1 cellular context compared by ENCODE assay signal in the genomic region with DNA sequence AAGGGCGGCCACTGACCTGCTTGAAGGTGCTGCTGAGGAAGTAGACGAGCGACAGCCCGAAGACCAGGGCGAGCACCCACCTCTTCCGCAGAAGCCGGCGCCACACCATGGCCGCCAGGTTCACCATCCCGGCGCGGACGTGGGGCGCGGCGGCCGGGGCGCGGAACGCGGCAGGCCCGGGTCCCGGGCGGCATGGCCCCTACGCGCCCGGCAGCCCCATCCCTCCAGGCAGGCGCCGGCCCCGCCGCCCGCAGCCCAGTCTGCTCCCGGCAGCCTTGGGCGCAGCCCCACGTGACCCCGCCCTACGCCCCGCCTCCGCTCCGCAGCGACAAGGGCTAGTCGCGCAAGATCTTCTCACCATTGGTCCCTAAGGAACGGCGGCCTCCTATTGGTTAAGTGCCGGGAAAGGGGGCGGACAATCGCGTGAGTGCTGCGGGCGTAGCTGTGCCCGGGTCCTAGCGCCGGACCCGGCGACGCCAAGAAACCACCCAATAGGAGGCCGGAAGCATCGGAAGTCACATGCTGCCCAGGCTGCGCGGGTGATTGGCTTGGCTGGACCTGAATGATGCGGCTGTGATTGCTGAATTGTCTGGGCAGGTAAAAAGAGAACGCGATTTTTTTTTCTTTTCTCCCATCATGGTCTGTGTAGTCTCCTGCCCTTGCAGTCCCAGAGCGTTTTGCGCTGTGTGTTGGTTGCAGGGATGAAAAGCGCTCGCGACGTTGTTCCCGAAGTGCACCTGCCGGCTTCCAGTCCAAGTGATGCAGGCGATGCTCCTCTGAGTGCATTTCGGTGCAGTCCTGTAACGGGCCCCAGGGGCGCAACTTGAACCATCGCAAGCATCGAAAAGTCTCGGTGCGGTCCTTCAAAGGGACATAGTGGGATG.
TF ChIP-seq lines count a peak whose summit lies in the region.

A gene with protein sequence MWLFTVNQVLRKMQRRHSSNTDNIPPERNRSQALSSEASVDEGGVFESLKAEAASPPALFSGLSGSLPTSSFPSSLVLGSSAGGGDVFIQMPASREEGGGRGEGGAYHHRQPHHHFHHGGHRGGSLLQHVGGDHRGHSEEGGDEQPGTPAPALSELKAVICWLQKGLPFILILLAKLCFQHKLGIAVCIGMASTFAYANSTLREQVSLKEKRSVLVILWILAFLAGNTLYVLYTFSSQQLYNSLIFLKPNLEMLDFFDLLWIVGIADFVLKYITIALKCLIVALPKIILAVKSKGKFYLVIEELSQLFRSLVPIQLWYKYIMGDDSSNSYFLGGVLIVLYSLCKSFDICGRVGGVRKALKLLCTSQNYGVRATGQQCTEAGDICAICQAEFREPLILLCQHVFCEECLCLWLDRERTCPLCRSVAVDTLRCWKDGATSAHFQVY (plus strand): TSS at position 542 of the 884 bp plus-strand sequence. CDS start 2,183 bp downstream, outside the sequence.
A gene with protein sequence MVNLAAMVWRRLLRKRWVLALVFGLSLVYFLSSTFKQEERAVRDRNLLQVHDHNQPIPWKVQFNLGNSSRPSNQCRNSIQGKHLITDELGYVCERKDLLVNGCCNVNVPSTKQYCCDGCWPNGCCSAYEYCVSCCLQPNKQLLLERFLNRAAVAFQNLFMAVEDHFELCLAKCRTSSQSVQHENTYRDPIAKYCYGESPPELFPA (minus strand): TSS at position 296 of the 884 bp plus-strand sequence. CDS start 169 bp downstream, at position 127.

TF ChIP-seq in HEK293, 187 proteins besides CTCF, POLR2A, EP300 and RAD21 (continued from another document and continues in another):
- TF ChIP-seq, protein P1, sequence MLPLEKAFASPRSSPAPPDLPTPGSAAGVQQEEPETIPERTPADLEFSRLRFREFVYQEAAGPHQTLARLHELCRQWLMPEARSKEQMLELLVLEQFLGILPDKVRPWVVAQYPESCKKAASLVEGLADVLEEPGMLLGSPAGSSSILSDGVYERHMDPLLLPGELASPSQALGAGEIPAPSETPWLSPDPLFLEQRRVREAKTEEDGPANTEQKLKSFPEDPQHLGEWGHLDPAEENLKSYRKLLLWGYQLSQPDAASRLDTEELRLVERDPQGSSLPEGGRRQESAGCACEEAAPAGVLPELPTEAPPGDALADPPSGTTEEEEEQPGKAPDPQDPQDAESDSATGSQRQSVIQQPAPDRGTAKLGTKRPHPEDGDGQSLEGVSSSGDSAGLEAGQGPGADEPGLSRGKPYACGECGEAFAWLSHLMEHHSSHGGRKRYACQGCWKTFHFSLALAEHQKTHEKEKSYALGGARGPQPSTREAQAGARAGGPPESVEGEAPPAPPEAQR (tag by site-specific recombination; IDR thresholded peaks at IDR 0.05): no peak
- TF ChIP-seq ZNF629 (tag by site-specific recombination; IDR thresholded peaks at IDR 0.05) (peak; percentile 80), ZBTB8A (tag by site-specific recombination; IDR thresholded peaks at IDR 0.05) (peak; percentile 97), YY1 (tag by site-specific recombination; IDR thresholded peaks at IDR 0.05) (peak; percentile 55; the same call in 1 of the 2 replicates), ZNF114 (tag by site-specific recombination; IDR thresholded peaks at IDR 0.05) (no peak), ZNF658 (tag by site-specific recombination; IDR thresholded peaks at IDR 0.05) (no peak), ZNF239 (tag by site-specific recombination; IDR thresholded peaks at IDR 0.05) (no peak), ZNF701 (tag by site-specific recombination; IDR thresholded peaks at IDR 0.05) (no peak), ZNF544 (tag by site-specific recombination; IDR thresholded peaks at IDR 0.05) (no peak), ZNF776 (tag by site-specific recombination; IDR thresholded peaks at IDR 0.05; ENCODE audit: borderline replicate concordance) (no peak), ZNF19 (tag by site-specific recombination; IDR thresholded peaks at IDR 0.05; ENCODE audit: low read depth) (no peak), ZNF112 (tag by site-specific recombination; IDR thresholded peaks at IDR 0.05) (no peak), GLI2 (tag by site-specific recombination; IDR thresholded peaks at IDR 0.05; ENCODE audit: borderline replicate concordance, low read depth) (no peak), ZNF274 (IDR thresholded peaks at IDR 0.05; ENCODE audit: low read length) (no peak), ZNF274 (tag by site-specific recombination; IDR thresholded peaks at IDR 0.05; ENCODE audit: borderline replicate concordance) (no peak), ZNF626 (tag by site-specific recombination; IDR thresholded peaks at IDR 0.05) (no peak), ZNF24 (tag by site-specific recombination; IDR thresholded peaks at IDR 0.05) (peak; percentile 85), KLF8 (tag by site-specific recombination; IDR thresholded peaks at IDR 0.05) (peak; percentile 96), GLIS1 (tag by site-specific recombination; IDR thresholded peaks at IDR 0.05) (peak; percentile 46; the same call in 1 of the 2 replicates), ZNF610 (tag by site-specific recombination; IDR thresholded peaks at IDR 0.05; ENCODE audit: borderline replicate concordance) (no peak), ZSCAN23 (tag by site-specific recombination; IDR thresholded peaks at IDR 0.05) (no peak), ZNF707 (tag by site-specific recombination; IDR thresholded peaks at IDR 0.05) (no peak), ZNF529 (tag by site-specific recombination; IDR thresholded peaks at IDR 0.05; ENCODE audit: insufficient replicate concordance) (no peak), ZNF311 (tag by site-specific recombination; IDR thresholded peaks at IDR 0.05; ENCODE audit: borderline replicate concordance) (no peak), ZNF521 (tag by site-specific recombination; IDR thresholded peaks at IDR 0.05) (no peak), SP7 (tag by site-specific recombination; IDR thresholded peaks at IDR 0.05) (peak; percentile 82), ZNF548 (tag by site-specific recombination; IDR thresholded peaks at IDR 0.05) (no peak), ZNF76 (tag by site-specific recombination; IDR thresholded peaks at IDR 0.05; ENCODE audit: borderline replicate concordance, low read depth) (peak; percentile 81), BCL11A (tag by site-specific recombination; IDR thresholded peaks at IDR 0.05; ENCODE audit: low read depth) (no peak), ZFP3 (tag by site-specific recombination; IDR thresholded peaks at IDR 0.05; ENCODE audit: low read depth) (no peak), ZBTB1 (tag by site-specific recombination; IDR thresholded peaks at IDR 0.05) (no peak), MYNN (tag by site-specific recombination; IDR thresholded peaks at IDR 0.05; ENCODE audit: borderline replicate concordance) (no peak)
- TF ChIP-seq, protein P2, sequence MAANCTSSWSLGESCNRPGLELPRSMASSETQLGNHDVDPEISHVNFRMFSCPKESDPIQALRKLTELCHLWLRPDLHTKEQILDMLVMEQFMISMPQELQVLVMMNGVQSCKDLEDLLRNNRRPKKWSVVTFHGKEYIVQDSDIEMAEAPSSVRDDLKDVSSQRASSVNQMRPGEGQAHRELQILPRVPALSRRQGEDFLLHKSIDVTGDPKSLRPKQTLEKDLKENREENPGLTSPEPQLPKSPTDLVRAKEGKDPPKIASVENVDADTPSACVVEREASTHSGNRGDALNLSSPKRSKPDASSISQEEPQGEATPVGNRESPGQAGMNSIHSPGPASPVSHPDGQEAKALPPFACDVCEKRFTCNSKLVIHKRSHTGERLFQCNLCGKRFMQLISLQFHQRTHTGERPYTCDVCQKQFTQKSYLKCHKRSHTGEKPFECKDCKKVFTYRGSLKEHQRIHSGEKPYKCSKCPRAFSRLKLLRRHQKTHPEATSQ (tag by site-specific recombination; IDR thresholded peaks at IDR 0.05): no peak
- TF ChIP-seq, protein P3, sequence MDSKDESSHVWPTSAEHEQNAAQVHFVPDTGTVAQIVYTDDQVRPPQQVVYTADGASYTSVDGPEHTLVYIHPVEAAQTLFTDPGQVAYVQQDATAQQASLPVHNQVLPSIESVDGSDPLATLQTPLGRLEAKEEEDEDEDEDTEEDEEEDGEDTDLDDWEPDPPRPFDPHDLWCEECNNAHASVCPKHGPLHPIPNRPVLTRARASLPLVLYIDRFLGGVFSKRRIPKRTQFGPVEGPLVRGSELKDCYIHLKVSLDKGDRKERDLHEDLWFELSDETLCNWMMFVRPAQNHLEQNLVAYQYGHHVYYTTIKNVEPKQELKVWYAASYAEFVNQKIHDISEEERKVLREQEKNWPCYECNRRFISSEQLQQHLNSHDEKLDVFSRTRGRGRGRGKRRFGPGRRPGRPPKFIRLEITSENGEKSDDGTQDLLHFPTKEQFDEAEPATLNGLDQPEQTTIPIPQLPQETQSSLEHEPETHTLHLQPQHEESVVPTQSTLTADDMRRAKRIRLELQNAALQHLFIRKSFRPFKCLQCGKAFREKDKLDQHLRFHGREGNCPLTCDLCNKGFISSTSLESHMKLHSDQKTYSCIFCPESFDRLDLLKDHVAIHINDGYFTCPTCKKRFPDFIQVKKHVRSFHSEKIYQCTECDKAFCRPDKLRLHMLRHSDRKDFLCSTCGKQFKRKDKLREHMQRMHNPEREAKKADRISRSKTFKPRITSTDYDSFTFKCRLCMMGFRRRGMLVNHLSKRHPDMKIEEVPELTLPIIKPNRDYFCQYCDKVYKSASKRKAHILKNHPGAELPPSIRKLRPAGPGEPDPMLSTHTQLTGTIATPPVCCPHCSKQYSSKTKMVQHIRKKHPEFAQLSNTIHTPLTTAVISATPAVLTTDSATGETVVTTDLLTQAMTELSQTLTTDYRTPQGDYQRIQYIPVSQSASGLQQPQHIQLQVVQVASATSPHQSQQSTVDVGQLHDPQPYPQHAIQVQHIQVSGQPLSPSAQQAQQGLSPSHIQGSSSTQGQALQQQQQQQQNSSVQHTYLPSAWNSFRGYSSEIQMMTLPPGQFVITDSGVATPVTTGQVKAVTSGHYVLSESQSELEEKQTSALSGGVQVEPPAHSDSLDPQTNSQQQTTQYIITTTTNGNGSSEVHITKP (tag by site-specific recombination; IDR thresholded peaks at IDR 0.05): peak; percentile 66
- TF ChIP-seq, protein P4, sequence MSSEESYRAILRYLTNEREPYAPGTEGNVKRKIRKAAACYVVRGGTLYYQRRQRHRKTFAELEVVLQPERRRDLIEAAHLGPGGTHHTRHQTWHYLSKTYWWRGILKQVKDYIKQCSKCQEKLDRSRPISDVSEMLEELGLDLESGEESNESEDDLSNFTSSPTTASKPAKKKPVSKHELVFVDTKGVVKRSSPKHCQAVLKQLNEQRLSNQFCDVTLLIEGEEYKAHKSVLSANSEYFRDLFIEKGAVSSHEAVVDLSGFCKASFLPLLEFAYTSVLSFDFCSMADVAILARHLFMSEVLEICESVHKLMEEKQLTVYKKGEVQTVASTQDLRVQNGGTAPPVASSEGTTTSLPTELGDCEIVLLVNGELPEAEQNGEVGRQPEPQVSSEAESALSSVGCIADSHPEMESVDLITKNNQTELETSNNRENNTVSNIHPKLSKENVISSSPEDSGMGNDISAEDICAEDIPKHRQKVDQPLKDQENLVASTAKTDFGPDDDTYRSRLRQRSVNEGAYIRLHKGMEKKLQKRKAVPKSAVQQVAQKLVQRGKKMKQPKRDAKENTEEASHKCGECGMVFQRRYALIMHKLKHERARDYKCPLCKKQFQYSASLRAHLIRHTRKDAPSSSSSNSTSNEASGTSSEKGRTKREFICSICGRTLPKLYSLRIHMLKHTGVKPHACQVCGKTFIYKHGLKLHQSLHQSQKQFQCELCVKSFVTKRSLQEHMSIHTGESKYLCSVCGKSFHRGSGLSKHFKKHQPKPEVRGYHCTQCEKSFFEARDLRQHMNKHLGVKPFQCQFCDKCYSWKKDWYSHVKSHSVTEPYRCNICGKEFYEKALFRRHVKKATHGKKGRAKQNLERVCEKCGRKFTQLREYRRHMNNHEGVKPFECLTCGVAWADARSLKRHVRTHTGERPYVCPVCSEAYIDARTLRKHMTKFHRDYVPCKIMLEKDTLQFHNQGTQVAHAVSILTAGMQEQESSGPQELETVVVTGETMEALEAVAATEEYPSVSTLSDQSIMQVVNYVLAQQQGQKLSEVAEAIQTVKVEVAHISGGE (tag by site-specific recombination; conservative IDR thresholded peaks at IDR 0.05; ENCODE audit: low read depth): peak; percentile 56
- TF ChIP-seq, protein P5, sequence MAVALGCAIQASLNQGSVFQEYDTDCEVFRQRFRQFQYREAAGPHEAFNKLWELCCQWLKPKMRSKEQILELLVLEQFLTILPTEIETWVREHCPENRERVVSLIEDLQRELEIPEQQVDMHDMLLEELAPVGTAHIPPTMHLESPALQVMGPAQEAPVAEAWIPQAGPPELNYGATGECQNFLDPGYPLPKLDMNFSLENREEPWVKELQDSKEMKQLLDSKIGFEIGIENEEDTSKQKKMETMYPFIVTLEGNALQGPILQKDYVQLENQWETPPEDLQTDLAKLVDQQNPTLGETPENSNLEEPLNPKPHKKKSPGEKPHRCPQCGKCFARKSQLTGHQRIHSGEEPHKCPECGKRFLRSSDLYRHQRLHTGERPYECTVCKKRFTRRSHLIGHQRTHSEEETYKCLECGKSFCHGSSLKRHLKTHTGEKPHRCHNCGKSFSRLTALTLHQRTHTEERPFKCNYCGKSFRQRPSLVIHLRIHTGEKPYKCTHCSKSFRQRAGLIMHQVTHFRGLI (tag by site-specific recombination; IDR thresholded peaks at IDR 0.05): peak; percentile 77
- TF ChIP-seq, protein P6, sequence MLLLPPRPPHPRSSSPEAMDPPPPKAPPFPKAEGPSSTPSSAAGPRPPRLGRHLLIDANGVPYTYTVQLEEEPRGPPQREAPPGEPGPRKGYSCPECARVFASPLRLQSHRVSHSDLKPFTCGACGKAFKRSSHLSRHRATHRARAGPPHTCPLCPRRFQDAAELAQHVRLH (tag by site-specific recombination; IDR thresholded peaks at IDR 0.05): peak; percentile 42; the same call in 1 of the 2 replicates
- TF ChIP-seq, protein P7, sequence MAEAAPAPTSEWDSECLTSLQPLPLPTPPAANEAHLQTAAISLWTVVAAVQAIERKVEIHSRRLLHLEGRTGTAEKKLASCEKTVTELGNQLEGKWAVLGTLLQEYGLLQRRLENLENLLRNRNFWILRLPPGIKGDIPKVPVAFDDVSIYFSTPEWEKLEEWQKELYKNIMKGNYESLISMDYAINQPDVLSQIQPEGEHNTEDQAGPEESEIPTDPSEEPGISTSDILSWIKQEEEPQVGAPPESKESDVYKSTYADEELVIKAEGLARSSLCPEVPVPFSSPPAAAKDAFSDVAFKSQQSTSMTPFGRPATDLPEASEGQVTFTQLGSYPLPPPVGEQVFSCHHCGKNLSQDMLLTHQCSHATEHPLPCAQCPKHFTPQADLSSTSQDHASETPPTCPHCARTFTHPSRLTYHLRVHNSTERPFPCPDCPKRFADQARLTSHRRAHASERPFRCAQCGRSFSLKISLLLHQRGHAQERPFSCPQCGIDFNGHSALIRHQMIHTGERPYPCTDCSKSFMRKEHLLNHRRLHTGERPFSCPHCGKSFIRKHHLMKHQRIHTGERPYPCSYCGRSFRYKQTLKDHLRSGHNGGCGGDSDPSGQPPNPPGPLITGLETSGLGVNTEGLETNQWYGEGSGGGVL (tag by site-specific recombination; IDR thresholded peaks at IDR 0.05): no peak
- TF ChIP-seq, protein P8, sequence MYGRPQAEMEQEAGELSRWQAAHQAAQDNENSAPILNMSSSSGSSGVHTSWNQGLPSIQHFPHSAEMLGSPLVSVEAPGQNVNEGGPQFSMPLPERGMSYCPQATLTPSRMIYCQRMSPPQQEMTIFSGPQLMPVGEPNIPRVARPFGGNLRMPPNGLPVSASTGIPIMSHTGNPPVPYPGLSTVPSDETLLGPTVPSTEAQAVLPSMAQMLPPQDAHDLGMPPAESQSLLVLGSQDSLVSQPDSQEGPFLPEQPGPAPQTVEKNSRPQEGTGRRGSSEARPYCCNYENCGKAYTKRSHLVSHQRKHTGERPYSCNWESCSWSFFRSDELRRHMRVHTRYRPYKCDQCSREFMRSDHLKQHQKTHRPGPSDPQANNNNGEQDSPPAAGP (tag by site-specific recombination; IDR thresholded peaks at IDR 0.05): peak; percentile 94
